8 cellular contexts compared by ENCODE assay signal in genomic region chr19:40717325-40717879, GRCh38. TPM values are rescaled to one million over a fixed set of nuclear protein-coding genes. Genes with fewer than 3 reads are reported as not detected.
DNase-seq lines count a peak whose midpoint lies in the region; ATAC-seq, FAIRE-seq and TF ChIP-seq lines count a peak whose summit lies in the region.

No MANE protein-coding gene starts in this region.

- FAIRE-seq in GM12891 (lab: Jason Lieb, UNC), result no peak

- intact Hi-C loops in natural killer cell (cut with micrococcal nuclease), result loop anchor here (2.0 to 5.0 kb wide), 2 partner anchors 45 to 81 kb away; partner anchors contain the start of gene EGLN2

- TF ChIP-seq POLR2A in GM12891 (IDR thresholded peaks at IDR 0.05; ENCODE audit: low read depth, low read length), result no peak

- DNase-seq in GM12891 (ENCODE audit: insufficient read length, low spot score) (no peak), NCI-H226 (peak; percentile 36), natural killer cell (no peak), superior temporal gyrus (ENCODE audit: extremely low spot score) (no peak)
- no peak for DNase-seq in effector memory CD8-positive, alpha-beta T cell
- no peak for DNase-seq in activated CD8-positive, alpha-beta memory T cell treated with anti-CD3 and anti-CD28 coated beads, Interleukin-2, amount 50 U/mL, for 4 hours

- peak overlapping the region; percentile 77 to 83 for H3K4me3 Mint-ChIP-seq in effector memory CD8-positive, alpha-beta T cell
- peak overlapping the region; percentile 78 for H3K4me3 Mint-ChIP-seq in natural killer cell

- peaks cover 36% of the 10 kb centered on the region for H3K36me3 Mint-ChIP-seq in effector memory CD8-positive, alpha-beta T cell (ENCODE audit: insufficient read depth)
- H3K36me3 Mint-ChIP-seq in natural killer cell, result no peaks in the 10 kb centered on the region

- H3K4me1 Mint-ChIP-seq in effector memory CD8-positive, alpha-beta T cell (ENCODE audit: low read depth in 2 of 2), result peaks cover 57 to 62% of the 10 kb centered on the region in 2 donors
- H3K4me1 Mint-ChIP-seq in natural killer cell, result peaks cover 56 to 66% of the 10 kb centered on the region in 2 donors

- no peak for TF ChIP-seq CTCF in natural killer cell (IDR thresholded peaks at IDR 0.05)

- peak overlapping the region; percentile 95 to 99 for H3K27ac Mint-ChIP-seq in effector memory CD8-positive, alpha-beta T cell
- H3K27ac Mint-ChIP-seq in natural killer cell, result peak overlapping the region; percentile 99

- ATAC-seq in effector memory CD8-positive, alpha-beta T cell (replicated peaks), result no peak
- ATAC-seq in natural killer cell (no peak), esophagus mucosa (no peak), HG03196 (IDR thresholded peaks at IDR 0.05; ENCODE audit: unreplicated experiment) (no peak)

- no peaks in the 10 kb centered on the region for H3K9me3 Mint-ChIP-seq in effector memory CD8-positive, alpha-beta T cell
- no peaks in the 10 kb centered on the region for H3K9me3 Mint-ChIP-seq in natural killer cell

- no peaks in the 10 kb centered on the region for H3K27me3 Mint-ChIP-seq in effector memory CD8-positive, alpha-beta T cell
- no peaks in the 10 kb centered on the region for H3K27me3 Mint-ChIP-seq in natural killer cell (ENCODE audit: low read depth in 2 of 2)

TF ChIP-seq in GM12891, 5 proteins besides CTCF, POLR2A, EP300 and RAD21:
- TF ChIP-seq PAX5 (IDR thresholded peaks at IDR 0.05; ENCODE audit: insufficient read depth, low read length, severe bottlenecking), result no peak
- 0 out of 2 replicates have a peak, but pooled peaks have one; percentile 12 for TF ChIP-seq TAF1 (IDR thresholded peaks at IDR 0.05; ENCODE audit: low read depth, low read length)

RNA-seq across cellular contexts. Expression of gene ITPKC, which starts 0.5 kb away (rescaled TPM):
- polyA plus RNA-seq in GM12891 (2012; ENCODE audit: low read depth, missing spikeins), result 3.3 TPM
- total RNA-seq in natural killer cell (10 to 100 TPM in 2 of 3 donors, 1 to 10 TPM in 1; 8.7 to 11.1 (median 11.0) TPM), esophagus mucosa (59.5 TPM)

RNA-seq across cellular contexts. Expression of gene COQ8B, which starts 0.7 kb away (rescaled TPM):
- polyA plus RNA-seq in GM12891 (2012; ENCODE audit: low read depth, missing spikeins), result 23.6 TPM
- 10 to 100 TPM; 31.8 to 46.7 (median 39.6) TPM for total RNA-seq in natural killer cell
- total RNA-seq in esophagus mucosa, result 18.7 TPM

RNA-seq across cellular contexts. Expression of gene NUMBL, which starts 27.0 kb away (rescaled TPM):
- 4.1 TPM for polyA plus RNA-seq in GM12891 (2012; ENCODE audit: low read depth, missing spikeins)
- total RNA-seq in natural killer cell (10 to 100 TPM in 2 of 3 donors, 1 to 10 TPM in 1; 9.9 to 19.5 (median 10.2) TPM), esophagus mucosa (11.0 TPM)

RNA-seq across cellular contexts. Expression of gene ACTMAP, which starts 32.9 kb away (rescaled TPM):
- polyA plus RNA-seq in GM12891 (2012; ENCODE audit: low read depth, missing spikeins), result 15.2 TPM
- total RNA-seq in natural killer cell, result 1 to 10 TPM; 5.9 to 9.6 (median 8.2) TPM
- 5.4 TPM for total RNA-seq in esophagus mucosa

RNA-seq across cellular contexts. Expression of gene SNRPA, which starts 33.6 kb away (rescaled TPM):
- polyA plus RNA-seq in GM12891 (2012; ENCODE audit: low read depth, missing spikeins), result 103 TPM
- 10 to 100 TPM; 56.2 to 65.9 (median 60.9) TPM for total RNA-seq in natural killer cell
- 69.8 TPM for total RNA-seq in esophagus mucosa
